In the genomic region with DNA sequence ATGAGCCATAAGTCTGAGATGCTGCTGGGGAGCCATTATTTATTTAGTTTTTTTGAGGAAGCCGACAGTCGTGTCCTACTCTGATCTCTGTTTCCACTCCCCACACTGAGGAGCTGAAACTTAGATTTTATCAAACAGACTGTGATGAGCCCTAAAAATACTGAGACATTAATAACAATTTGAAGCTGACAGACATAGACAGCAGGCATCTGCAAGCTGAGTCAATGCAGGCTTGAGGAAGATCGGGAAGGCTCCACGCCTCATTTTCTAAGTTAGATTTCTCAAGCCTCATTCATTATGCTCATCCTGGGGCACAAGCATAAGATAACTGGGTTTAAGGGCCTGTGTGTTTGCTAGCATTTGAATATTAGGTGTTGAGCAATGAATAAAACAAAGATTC, we compare ENCODE assay signal across 20 cellular contexts.
"Had no signal": no experiment of that assay in that cellular context is flagged by ENCODE, and none has a peak within 500 bp of the region (broad histone marks: within the 10 kb centered on the region; RNA-seq: fewer than 3 reads in every experiment).

No MANE protein-coding gene starts in this region.

- H3K4me3 ChIP-seq: coronary artery, hepatocyte, left ventricle myocardium inferior, lower lobe of right lung, testis, tibial nerve had no signal

- H3K4me1 ChIP-seq: lower lobe of right lung, testis had no signal

- H3K4me1 Mint-ChIP-seq: naive B cell had no signal

- H3K4me3 Mint-ChIP-seq: memory B cell; nephron; stimulated activated memory B cell treated with anti-CD40 and anti-IgM and Interleukin-4, amounts not matched to agents 10 μg/mL and 1 μg/mL and 100 μg/mL, for 72 hours; stimulated activated naive CD8-positive, alpha-beta T cell treated with anti-CD3 and anti-CD28 coated beads, Interleukin-15, Interleukin-2, amounts not matched to agents 100 ng/mL and 50 ng/mL, for 24 hours had no signal

- H3K27me3 Mint-ChIP-seq: naive B cell; stimulated activated memory B cell treated with anti-CD40 and anti-IgM and Interleukin-4, amounts not matched to agents 10 μg/mL and 1 μg/mL and 100 μg/mL, for 72 hours; stimulated activated naive CD8-positive, alpha-beta T cell treated with anti-CD3 and anti-CD28 coated beads, Interleukin-15, Interleukin-2, amounts not matched to agents 100 ng/mL and 50 ng/mL, for 24 hours had no signal

- H2AFZ ChIP-seq: hepatocyte had no signal

- H3K79me2 ChIP-seq: hepatocyte had no signal

- H3K4me2 ChIP-seq: hepatocyte had no signal

- DNase-seq: effector CD8-positive, alpha-beta T cell; foreskin melanocyte; kidney; left cardiac atrium; left ventricle myocardium inferior; lower lobe of right lung; midbrain; naive B cell; right cardiac atrium; stimulated activated CD4-positive, alpha-beta T cell treated with anti-CD3 and anti-CD28 coated beads, Interleukin-4, amount 100 ng/mL, for 1 hour; stimulated activated CD8-positive, alpha-beta memory T cell treated with anti-CD3 and anti-CD28 coated beads, Interleukin-4, amount 100 ng/mL, for 48 hours; testis had no signal

- H3K27ac ChIP-seq: coronary artery, hepatocyte, left ventricle myocardium inferior, lower lobe of right lung, neutrophil, testis, tibial nerve had no signal

- H3K27me3 ChIP-seq: hepatocyte, neutrophil, testis, tibial nerve had no signal

- H3K27ac Mint-ChIP-seq: memory B cell; naive B cell; nephron; stimulated activated memory B cell treated with anti-CD40 and anti-IgM and Interleukin-4, amounts not matched to agents 10 μg/mL and 1 μg/mL and 100 μg/mL, for 72 hours; stimulated activated naive CD8-positive, alpha-beta T cell treated with anti-CD3 and anti-CD28 coated beads, Interleukin-15, Interleukin-2, amounts not matched to agents 100 ng/mL and 50 ng/mL, for 24 hours had no signal

- ATAC-seq: left cardiac atrium; lower lobe of right lung; right cardiac atrium; stimulated activated memory B cell treated with anti-CD40 and anti-IgM and Interleukin-4, amounts not matched to agents 10 μg/mL and 1 μg/mL and 100 μg/mL, for 72 hours had no signal

- H3K9me3 ChIP-seq: lower lobe of right lung, neutrophil, testis had no signal

- H3K36me3 ChIP-seq: left ventricle myocardium inferior, lower lobe of right lung, neutrophil, tibial nerve had no signal
